Comparison of ENCODE assay signal across 22 cellular contexts in genomic region chr2:203469554-203469953, GRCh38.
"Had no signal": no experiment of that assay in that cellular context is flagged by ENCODE, and none has a peak within 500 bp of the region (broad histone marks: within the 10 kb centered on the region; RNA-seq: fewer than 3 reads in every experiment).

No MANE protein-coding gene starts in this region.

- H3K27ac Mint-ChIP-seq: activated CD4-positive, alpha-beta memory T cell treated with anti-CD3 and anti-CD28 coated beads, Interleukin-2, amount 10 ng/mL, durations not matched to agents 7 days and 5 days; activated naive CD4-positive, alpha-beta T cell treated with anti-CD3 and anti-CD28 coated beads, Interleukin-2, amount 10 ng/mL, durations not matched to agents 7 days and 5 days; activated naive CD8-positive, alpha-beta T cell treated with anti-CD3 and anti-CD28 coated beads for 36 hours; activated T-helper 17 cell treated with anti-CD3 and anti-CD28 coated beads, Interleukin-2, amount 50 U/mL, for 72 hours had no signal

- H3K36me3 Mint-ChIP-seq: activated naive CD4-positive, alpha-beta T cell treated with anti-CD3 and anti-CD28 coated beads, Interleukin-2, amount 10 ng/mL, durations not matched to agents 7 days and 5 days; activated naive CD8-positive, alpha-beta T cell treated with anti-CD3 and anti-CD28 coated beads for 36 hours had no signal

- FAIRE-seq: TTC549 had no signal

- H3K4me1 Mint-ChIP-seq: activated CD4-positive, alpha-beta memory T cell treated with anti-CD3 and anti-CD28 coated beads, Interleukin-2, amount 10 ng/mL, durations not matched to agents 7 days and 5 days; activated naive CD4-positive, alpha-beta T cell treated with anti-CD3 and anti-CD28 coated beads, Interleukin-2, amount 10 ng/mL, durations not matched to agents 7 days and 5 days; activated naive CD8-positive, alpha-beta T cell treated with anti-CD3 and anti-CD28 coated beads for 36 hours; activated T-helper 17 cell treated with anti-CD3 and anti-CD28 coated beads, Interleukin-2, amount 50 U/mL, for 72 hours had no signal

- H3K27ac ChIP-seq: brain microvascular endothelial cell, cardiac muscle cell had no signal

- H3K27me3 Mint-ChIP-seq: activated CD4-positive, alpha-beta memory T cell treated with anti-CD3 and anti-CD28 coated beads, Interleukin-2, amount 10 ng/mL, durations not matched to agents 7 days and 5 days; activated naive CD4-positive, alpha-beta T cell treated with anti-CD3 and anti-CD28 coated beads, Interleukin-2, amount 10 ng/mL, durations not matched to agents 7 days and 5 days; activated T-helper 17 cell treated with anti-CD3 and anti-CD28 coated beads, Interleukin-2, amount 50 U/mL, for 72 hours had no signal

- H3K27me3 ChIP-seq: brain microvascular endothelial cell, cardiac muscle cell had no signal

- H3K4me3 Mint-ChIP-seq: activated CD4-positive, alpha-beta memory T cell treated with anti-CD3 and anti-CD28 coated beads, Interleukin-2, amount 10 ng/mL, durations not matched to agents 7 days and 5 days; activated naive CD4-positive, alpha-beta T cell treated with anti-CD3 and anti-CD28 coated beads, Interleukin-2, amount 10 ng/mL, durations not matched to agents 7 days and 5 days; activated naive CD8-positive, alpha-beta T cell treated with anti-CD3 and anti-CD28 coated beads for 36 hours; activated T-helper 17 cell treated with anti-CD3 and anti-CD28 coated beads, Interleukin-2, amount 50 U/mL, for 72 hours had no signal

- ATAC-seq: activated T-helper 17 cell treated with anti-CD3 and anti-CD28 coated beads, Interleukin-2, amount 50 U/mL, for 72 hours had no signal

- DNase-seq: activated CD4-positive, alpha-beta memory T cell treated with anti-CD3 and anti-CD28 coated beads, Interleukin-2, amount 10 ng/mL, durations not matched to agents 7 days and 5 days; activated CD4-positive, alpha-beta T cell treated with anti-CD3 and anti-CD28 coated beads, Interleukin-2, amount 50 U/mL, for 1 hour; activated CD4-positive, CD25-positive, alpha-beta regulatory T cell; activated gamma-delta T cell treated with Interleukin-2 at 50 U/mL for 16 hours; activated naive CD4-positive, alpha-beta T cell treated with anti-CD3 and anti-CD28 coated beads, Interleukin-2, amount 10 ng/mL, durations not matched to agents 7 days and 5 days; activated naive CD8-positive, alpha-beta T cell treated with anti-CD3 and anti-CD28 coated beads for 36 hours; activated T-cell treated with anti-CD3 and anti-CD28 coated beads for 4 hours; activated T-cell treated with anti-CD3 and anti-CD28 coated beads, Interleukin-2, amount 50 U/mL, for 48 hours; brain microvascular endothelial cell; Kasumi-1; NCI-H1105 treated with DMSO at 0.1 percent for 48 hours; NCI-H1436 treated with DMSO at 0.1 percent for 48 hours; NCI-H187; NCI-H2081; NCI-H510A treated with DMSO at 0.1 percent for 48 hours; NCI-H69; SIG-M5; T-helper 2 cell; T1000 had no signal

- H3K9me3 Mint-ChIP-seq: activated CD4-positive, alpha-beta memory T cell treated with anti-CD3 and anti-CD28 coated beads, Interleukin-2, amount 10 ng/mL, durations not matched to agents 7 days and 5 days; activated naive CD4-positive, alpha-beta T cell treated with anti-CD3 and anti-CD28 coated beads, Interleukin-2, amount 10 ng/mL, durations not matched to agents 7 days and 5 days; activated naive CD8-positive, alpha-beta T cell treated with anti-CD3 and anti-CD28 coated beads for 36 hours; activated T-helper 17 cell treated with anti-CD3 and anti-CD28 coated beads, Interleukin-2, amount 50 U/mL, for 72 hours had no signal

- H3K4me3 ChIP-seq: cardiac muscle cell had no signal
